Comparison of ENCODE assay signal across 9 cellular contexts in genomic region chr7:2521341-2521745, GRCh38. TPM values are rescaled to one million over a fixed set of nuclear protein-coding genes. Genes with fewer than 3 reads are reported as not detected.
DNase-seq lines count a peak whose midpoint lies in the region; ATAC-seq lines count a peak whose summit lies in the region.
"Had no signal": no experiment of that assay in that cellular context is flagged by ENCODE, and none has a peak within 500 bp of the region (broad histone marks: within the 10 kb centered on the region; RNA-seq: fewer than 3 reads in every experiment).

No MANE protein-coding gene starts in this region.

- peaks cover 0 to 2% (median 0%) of the 10 kb centered on the region in 11 donors for H3K9me3 Mint-ChIP-seq in naive thymus-derived CD4-positive, alpha-beta T cell

- peak overlapping the region; percentile 82 to 94 (median 86) for H3K27ac Mint-ChIP-seq in naive thymus-derived CD4-positive, alpha-beta T cell

- no peak for ATAC-seq in naive thymus-derived CD4-positive, alpha-beta T cell
- ATAC-seq in GM19324 (IDR thresholded peaks at IDR 0.05; ENCODE audit: low FRiP score, unreplicated experiment) = no peak

- intact Hi-C loops in naive thymus-derived CD4-positive, alpha-beta T cell (cut with micrococcal nuclease) = loop anchor here in 1 of 2 donors (5.0 kb wide), 2 partner anchors 44 to 114 kb away; partner anchors contain the start of gene GRIFIN

- peaks cover 16% of the 10 kb centered on the region for H3K79me2 ChIP-seq in ACC112 (ENCODE audit: control insufficient read depth, insufficient read depth, low read length, unreplicated experiment)

- H3K27ac ChIP-seq in ACC112 (ENCODE audit: low read depth, low read length) (peak overlapping the region; percentile 11; the same call in 1 of the 2 replicates), HUES6 (ENCODE audit: low read depth, low read length) (no peak overlapping the region), caudate nucleus (ENCODE audit: low read depth, low read length) (peak overlapping the region; percentile 52)
- H3K27ac ChIP-seq in naive thymus-derived CD4-positive, alpha-beta T cell (ENCODE audit: low read depth, low read length) = peak overlapping the region; percentile 78

- no peaks in the 10 kb centered on the region for H3K9me3 ChIP-seq in HUES6 (ENCODE audit: control insufficient read depth, insufficient read depth, low read depth, low read length)
- no peaks in the 10 kb centered on the region for H3K9me3 ChIP-seq in naive thymus-derived CD4-positive, alpha-beta T cell (ENCODE audit: control insufficient read depth in 2 of 3, low read length in 3 of 3)

- H3K36me3 Mint-ChIP-seq in naive thymus-derived CD4-positive, alpha-beta T cell = peaks cover 0 to 25% (median 4%) of the 10 kb centered on the region in 5 donors

- H3K4me3 ChIP-seq in ACC112 (ENCODE audit: low read depth, low read length) (peak overlapping the region; percentile 86), HUES6 (ENCODE audit: low read depth, low read length) (peak overlapping the region; percentile 40; the same call in 1 of the 2 replicates)
- peak overlapping the region; percentile 94 for H3K4me3 ChIP-seq in naive thymus-derived CD4-positive, alpha-beta T cell (ENCODE audit: low read length)

- CTCF ChIA-PET in naive thymus-derived CD4-positive, alpha-beta T cell (lab: Charles Lee) = interaction anchor here (0.6 to 1.1 kb wide), 3 partner anchors 10 to 43 kb away, joined by 3 read pairs; no protein-coding TSS in a partner anchor

- H3K4me1 ChIP-seq in ACC112 (ENCODE audit: control insufficient read depth, insufficient read depth, low read length, unreplicated experiment) (peaks cover 60% of the 10 kb centered on the region), HUES6 (ENCODE audit: control insufficient read depth, insufficient read depth, low read length) (peaks cover 80% of the 10 kb centered on the region)
- peaks cover 20 to 41% of the 10 kb centered on the region in 2 donors for H3K4me1 ChIP-seq in naive thymus-derived CD4-positive, alpha-beta T cell (ENCODE audit: control insufficient read depth in 2 of 2, insufficient read depth in 2 of 2, low read length in 2 of 2)

- DNase-seq in caudate nucleus (lab: John Stamatoyannopoulos, UW) (peak in 6 of 61 donors; percentile 21 to 74 (median 33)), NCI-H1930 (lab: John Stamatoyannopoulos, UW) (no peak), D341Med (ENCODE audit: low spot score) (no peak), SIG-M5 (lab: John Stamatoyannopoulos, UW) (no peak)
- no peak for DNase-seq in naive thymus-derived CD4-positive, alpha-beta T cell
- DNase-seq: KBM-7 had no signal

- H2AFZ ChIP-seq in ACC112 (ENCODE audit: low read length, unreplicated experiment) = no peak overlapping the region

- no peaks in the 10 kb centered on the region for H3K36me3 ChIP-seq in ACC112 (ENCODE audit: insufficient read depth, low read length)
- H3K36me3 ChIP-seq in HUES6 (ENCODE audit: control insufficient read depth, insufficient read depth, low read length) = peaks cover 5% of the 10 kb centered on the region
- H3K36me3 ChIP-seq in naive thymus-derived CD4-positive, alpha-beta T cell (ENCODE audit: control insufficient read depth in 2 of 3, insufficient read depth in 3 of 3, low read length in 3 of 3) = peaks cover 0 to 29% (median 12%) of the 10 kb centered on the region in 3 experiments

- H3K27me3 ChIP-seq in ACC112 (ENCODE audit: insufficient read depth, low read length) (no peaks in the 10 kb centered on the region), HUES6 (ENCODE audit: control insufficient read depth, insufficient read depth, low read length) (peaks cover 57% of the 10 kb centered on the region)
- no peaks in the 10 kb centered on the region for H3K27me3 ChIP-seq in naive thymus-derived CD4-positive, alpha-beta T cell (ENCODE audit: control insufficient read depth in 2 of 2, insufficient read depth in 2 of 2, low read length in 2 of 2)

- POLR2A ChIA-PET in naive thymus-derived CD4-positive, alpha-beta T cell (lab: Charles Lee) = interaction anchor here (0.6 to 15.7 kb wide), 9 partner anchors 8 to 116 kb away, joined by 3 to 401 read pairs (median 8); no protein-coding TSS in a partner anchor

- peak overlapping the region; percentile 86 to 99 (median 96) for H3K4me3 Mint-ChIP-seq in naive thymus-derived CD4-positive, alpha-beta T cell

- peaks cover 0 to 11% (median 0%) of the 10 kb centered on the region in 5 donors for H3K27me3 Mint-ChIP-seq in naive thymus-derived CD4-positive, alpha-beta T cell

- peaks cover 20 to 44% (median 30%) of the 10 kb centered on the region in 7 donors for H3K4me1 Mint-ChIP-seq in naive thymus-derived CD4-positive, alpha-beta T cell

- no peak overlapping the region for H3K9ac ChIP-seq in HUES6 (ENCODE audit: low read length)

RNA-seq across cellular contexts. Expression of gene LFNG, which starts 1.8 kb away (rescaled TPM):
- 100 to 1,000 TPM; 114 to 246 (median 151) TPM for total RNA-seq in naive thymus-derived CD4-positive, alpha-beta T cell
- polyA plus RNA-seq in naive thymus-derived CD4-positive, alpha-beta T cell = 1 to 10 TPM; 1.2 to 2.3 TPM

RNA-seq across cellular contexts. Expression of gene BRAT1, which starts 34.0 kb away (rescaled TPM):
- total RNA-seq in naive thymus-derived CD4-positive, alpha-beta T cell = 10 to 100 TPM; 24.6 to 45.5 (median 37.0) TPM
- 10 to 100 TPM; 23.4 to 58.9 TPM for polyA plus RNA-seq in naive thymus-derived CD4-positive, alpha-beta T cell

RNA-seq across cellular contexts. Expression of gene IQCE, which starts 37.4 kb away (rescaled TPM):
- total RNA-seq in naive thymus-derived CD4-positive, alpha-beta T cell = 10 to 100 TPM in 1 of 5 experiments, 1 to 10 TPM in 4; 4.8 to 10.4 (median 7.5) TPM
- polyA plus RNA-seq in naive thymus-derived CD4-positive, alpha-beta T cell = 1 to 10 TPM; 1.6 to 1.9 TPM

RNA-seq across cellular contexts. Expression of gene GRIFIN, which starts 45.1 kb away (rescaled TPM):
- total RNA-seq in naive thymus-derived CD4-positive, alpha-beta T cell = not detected
- not detected for polyA plus RNA-seq in naive thymus-derived CD4-positive, alpha-beta T cell

Comparison
In these comparisons a context has a peak if more than half of its experiments do, and no peak if none do; other contexts are left out.
1. H3K4me3 ChIP-seq: peak in every context shown above with its lines; median percentile 94 in naive thymus-derived CD4-positive, alpha-beta T cell; 86 in ACC112; 40 in HUES6.